ENCODE assay signal across 1 cellular context in genomic region chr22:38705235-38706100, GRCh38.
TF ChIP-seq lines count a peak whose summit lies in the region.

Gene GTPBP1, plus strand, starts transcription at chr22:38705944. Its CDS starts 12 bp downstream, at chr22:38705956.

TF ChIP-seq in HepG2, 621 proteins besides CTCF, POLR2A, EP300 and RAD21 (continued from another document and continues in another):
- TF ChIP-seq ZBTB44 (CRISPR knock-in tag; IDR thresholded peaks at IDR 0.05) (no peak), ISX (CRISPR knock-in tag; conservative IDR thresholded peaks at IDR 0.05) (no peak), ZNF790 (CRISPR knock-in tag; IDR thresholded peaks at IDR 0.05; ENCODE audit: borderline replicate concordance) (no peak), ZNF746 (CRISPR knock-in tag; IDR thresholded peaks at IDR 0.05) (no peak), HOXA3 (CRISPR knock-in tag; IDR thresholded peaks at IDR 0.05) (peak; percentile 1; the same call in 1 of the 2 replicates), DMAP1 (CRISPR knock-in tag; IDR thresholded peaks at IDR 0.05) (0 out of 2 replicates have a peak, but pooled peaks have one; percentile 17), ZNF33A (CRISPR knock-in tag; IDR thresholded peaks at IDR 0.05; ENCODE audit: borderline replicate concordance) (no peak), CHD2 (IDR thresholded peaks at IDR 0.05; ENCODE audit: low read depth, low read length) (peak; percentile 54; the same call in 1 of the 2 replicates), ZNF264 (CRISPR knock-in tag; IDR thresholded peaks at IDR 0.05) (no peak), ZFP82 (CRISPR knock-in tag; IDR thresholded peaks at IDR 0.05; ENCODE audit: borderline replicate concordance) (no peak), ERF (CRISPR knock-in tag; IDR thresholded peaks at IDR 0.05) (no peak), ELF4 (CRISPR knock-in tag; IDR thresholded peaks at IDR 0.05; ENCODE audit: borderline replicate concordance) (no peak), ZBTB14 (CRISPR knock-in tag; IDR thresholded peaks at IDR 0.05) (no peak), MNT (IDR thresholded peaks at IDR 0.05) (peak; percentile 60), XBP1 (CRISPR knock-in tag; IDR thresholded peaks at IDR 0.05) (0 out of 2 replicates have a peak, but pooled peaks have one; percentile 78), RFXANK (CRISPR knock-in tag; IDR thresholded peaks at IDR 0.05) (peak; percentile 84), ATF5 (CRISPR knock-in tag; IDR thresholded peaks at IDR 0.05; ENCODE audit: low read depth) (no peak), MYPOP (CRISPR knock-in tag; IDR thresholded peaks at IDR 0.05) (0 out of 2 replicates have a peak, but pooled peaks have one; percentile 6), ZNF558 (CRISPR knock-in tag; IDR thresholded peaks at IDR 0.05; ENCODE audit: borderline replicate concordance) (no peak), ZNF318 (CRISPR knock-in tag; IDR thresholded peaks at IDR 0.05) (no peak), NCOA2 (CRISPR knock-in tag; IDR thresholded peaks at IDR 0.05) (peak; percentile 18; the same call in 1 of the 2 replicates), GPN1 (CRISPR knock-in tag; IDR thresholded peaks at IDR 0.05; ENCODE audit: borderline replicate concordance) (no peak), KLF12 (CRISPR knock-in tag; IDR thresholded peaks at IDR 0.05; ENCODE audit: borderline replicate concordance) (0 out of 2 replicates have a peak, but pooled peaks have one; percentile 9), NKX3-1 (CRISPR knock-in tag; IDR thresholded peaks at IDR 0.05) (0 out of 2 replicates have a peak, but pooled peaks have one; percentile 43), PLSCR1 (CRISPR knock-in tag; IDR thresholded peaks at IDR 0.05; ENCODE audit: borderline replicate concordance) (no peak), NCOR1 (IDR thresholded peaks at IDR 0.05; ENCODE audit: borderline replicate concordance, low read length) (peak; percentile 51; the same call in 1 of the 2 replicates), NBN (conservative IDR thresholded peaks at IDR 0.05) (no peak), JUNB (CRISPR knock-in tag; IDR thresholded peaks at IDR 0.05; ENCODE audit: borderline replicate concordance) (no peak), DR1 (CRISPR knock-in tag; IDR thresholded peaks at IDR 0.05) (peak; percentile 47; the same call in 1 of the 2 replicates), NR2F6 (IDR thresholded peaks at IDR 0.05) (no peak), NR2F6 (CRISPR knock-in tag; IDR thresholded peaks at IDR 0.05) (no peak), HNRNPH1 (optimal IDR thresholded peaks at IDR 0.05; ENCODE audit: low read depth, low read length) (no peak), ZNF614 (CRISPR knock-in tag; IDR thresholded peaks at IDR 0.05; ENCODE audit: borderline replicate concordance) (no peak), TOE1 (CRISPR knock-in tag; IDR thresholded peaks at IDR 0.05) (no peak), PHF21A (CRISPR knock-in tag; IDR thresholded peaks at IDR 0.05) (peak; percentile 64; the same call in 1 of the 2 replicates), HMGXB4 (CRISPR knock-in tag; IDR thresholded peaks at IDR 0.05; ENCODE audit: borderline replicate concordance in 1 of 2, low read depth in 1 of 2) (no peak; a peak in 1 of 4 replicates), SRY (CRISPR knock-in tag; IDR thresholded peaks at IDR 0.05) (no peak; the same call in 1 of the 2 replicates), GFI1 (CRISPR knock-in tag; IDR thresholded peaks at IDR 0.05; ENCODE audit: borderline replicate concordance) (peak; percentile 23; the same call in 1 of the 2 replicates), ZNF530 (CRISPR knock-in tag; IDR thresholded peaks at IDR 0.05; ENCODE audit: low read depth) (no peak), ZNF3 (CRISPR knock-in tag; IDR thresholded peaks at IDR 0.05) (peak; percentile 94), USF2 (IDR thresholded peaks at IDR 0.05; ENCODE audit: low read depth, low read length) (peak; percentile 53), USF2 (CRISPR knock-in tag; IDR thresholded peaks at IDR 0.05; ENCODE audit: borderline replicate concordance) (peak; percentile 71), ZNF251 (CRISPR knock-in tag; IDR thresholded peaks at IDR 0.05) (no peak), MATR3 (CRISPR knock-in tag; IDR thresholded peaks at IDR 0.05) (no peak), HDAC2 (CRISPR knock-in tag; IDR thresholded peaks at IDR 0.05) (0 out of 2 replicates have a peak, but pooled peaks have one; percentile 46)
